ENCODE assay signal across 30 cellular contexts in genomic region chr4:106051496-106051895, GRCh38.
"Had no signal": no experiment of that assay in that cellular context is flagged by ENCODE, and none has a peak within 500 bp of the region (broad histone marks: within the 10 kb centered on the region; RNA-seq: fewer than 3 reads in every experiment).

No MANE protein-coding gene starts in this region.

- ATAC-seq: activated CD4-positive, alpha-beta T cell treated with anti-CD3 and anti-CD28 coated beads for 36 hours; activated CD8-positive, alpha-beta memory T cell treated with anti-CD3 and anti-CD28 coated beads, Interleukin-2, amount 10 ng/mL, durations not matched to agents 7 days and 5 days; activated CD8-positive, alpha-beta T cell treated with anti-CD3 and anti-CD28 coated beads, Interleukin-2, amount 10 ng/mL, durations not matched to agents 7 days and 5 days; activated naive CD8-positive, alpha-beta T cell treated with anti-CD3 and anti-CD28 coated beads, Interleukin-2, amount 50 U/mL, for 24 hours had no signal

- H3K27ac Mint-ChIP-seq: activated CD4-positive, alpha-beta memory T cell treated with anti-CD3 and anti-CD28 coated beads for 36 hours; activated CD4-positive, alpha-beta T cell treated with anti-CD3 and anti-CD28 coated beads for 36 hours; activated CD4-positive, alpha-beta T cell treated with anti-CD3 and anti-CD28 coated beads, Interleukin-2, amount 10 ng/mL, durations not matched to agents 24 days and 14 days; activated CD8-positive, alpha-beta memory T cell treated with anti-CD3 and anti-CD28 coated beads, Interleukin-2, amount 10 ng/mL, durations not matched to agents 7 days and 5 days; activated CD8-positive, alpha-beta T cell treated with anti-CD3 and anti-CD28 coated beads, Interleukin-2, amount 10 ng/mL, durations not matched to agents 7 days and 5 days; activated naive CD4-positive, alpha-beta T cell treated with anti-CD3 and anti-CD28 coated beads for 36 hours; activated naive CD4-positive, alpha-beta T cell treated with anti-CD3 and anti-CD28 coated beads, Interleukin-2, amount 50 U/mL, for 24 hours; activated naive CD8-positive, alpha-beta T cell treated with anti-CD3 and anti-CD28 coated beads for 36 hours; activated naive CD8-positive, alpha-beta T cell treated with anti-CD3 and anti-CD28 coated beads, Interleukin-2, amount 50 U/mL, for 24 hours; activated T-helper 1 cell treated with anti-CD3 and anti-CD28 coated beads, Interleukin-12 subunit alpha, Interleukin-12 subunit beta, Interleukin-2, Interleukin-4 antibody, amounts not matched to agents 30 ng/mL and 10 ng/mL and 1 ng/mL, durations not matched to agents 14 hours and 24 hours and 36 hours; activated T-helper 2 cell treated with anti-CD3 and anti-CD28 coated beads, Interferon-gamma antibody, Interleukin-2, Interleukin-4, amounts not matched to agents 10 μg/mL and 5 μg/mL and 100 μg/mL, durations not matched to agents 14 hours and 24 hours and 36 hours; brain had no signal

- H3K4me1 Mint-ChIP-seq: activated CD4-positive, alpha-beta T cell treated with anti-CD3 and anti-CD28 coated beads for 36 hours; activated CD4-positive, alpha-beta T cell treated with anti-CD3 and anti-CD28 coated beads, Interleukin-2, amount 10 ng/mL, durations not matched to agents 24 days and 14 days; activated CD8-positive, alpha-beta memory T cell treated with anti-CD3 and anti-CD28 coated beads, Interleukin-2, amount 10 ng/mL, durations not matched to agents 7 days and 5 days; activated naive CD4-positive, alpha-beta T cell treated with anti-CD3 and anti-CD28 coated beads, Interleukin-2, amount 50 U/mL, for 24 hours; activated naive CD8-positive, alpha-beta T cell treated with anti-CD3 and anti-CD28 coated beads for 36 hours; activated naive CD8-positive, alpha-beta T cell treated with anti-CD3 and anti-CD28 coated beads, Interleukin-2, amount 50 U/mL, for 24 hours had no signal

- H3K9me3 Mint-ChIP-seq: activated CD4-positive, alpha-beta memory T cell treated with anti-CD3 and anti-CD28 coated beads for 36 hours; activated CD4-positive, alpha-beta T cell treated with anti-CD3 and anti-CD28 coated beads, Interleukin-2, amount 10 ng/mL, durations not matched to agents 24 days and 14 days; activated naive CD4-positive, alpha-beta T cell treated with anti-CD3 and anti-CD28 coated beads for 36 hours; activated naive CD4-positive, alpha-beta T cell treated with anti-CD3 and anti-CD28 coated beads, Interleukin-2, amount 50 U/mL, for 24 hours; activated naive CD8-positive, alpha-beta T cell treated with anti-CD3 and anti-CD28 coated beads for 36 hours; activated naive CD8-positive, alpha-beta T cell treated with anti-CD3 and anti-CD28 coated beads, Interleukin-2, amount 50 U/mL, for 24 hours; activated T-helper 1 cell treated with anti-CD3 and anti-CD28 coated beads, Interleukin-12 subunit alpha, Interleukin-12 subunit beta, Interleukin-2, Interleukin-4 antibody, amounts not matched to agents 30 ng/mL and 10 ng/mL and 1 ng/mL, durations not matched to agents 14 hours and 24 hours and 36 hours; activated T-helper 2 cell treated with anti-CD3 and anti-CD28 coated beads, Interferon-gamma antibody, Interleukin-2, Interleukin-4, amounts not matched to agents 10 μg/mL and 5 μg/mL and 100 μg/mL, durations not matched to agents 14 hours and 24 hours and 36 hours; brain had no signal

- H3K4me3 Mint-ChIP-seq: activated CD4-positive, alpha-beta memory T cell treated with anti-CD3 and anti-CD28 coated beads for 36 hours; activated CD4-positive, alpha-beta T cell treated with anti-CD3 and anti-CD28 coated beads for 36 hours; activated CD4-positive, alpha-beta T cell treated with anti-CD3 and anti-CD28 coated beads, Interleukin-2, amount 10 ng/mL, durations not matched to agents 24 days and 14 days; activated CD8-positive, alpha-beta memory T cell treated with anti-CD3 and anti-CD28 coated beads, Interleukin-2, amount 10 ng/mL, durations not matched to agents 7 days and 5 days; activated CD8-positive, alpha-beta T cell treated with anti-CD3 and anti-CD28 coated beads, Interleukin-2, amount 10 ng/mL, durations not matched to agents 7 days and 5 days; activated naive CD4-positive, alpha-beta T cell treated with anti-CD3 and anti-CD28 coated beads for 36 hours; activated naive CD4-positive, alpha-beta T cell treated with anti-CD3 and anti-CD28 coated beads, Interleukin-2, amount 50 U/mL, for 24 hours; activated naive CD8-positive, alpha-beta T cell treated with anti-CD3 and anti-CD28 coated beads for 36 hours; activated naive CD8-positive, alpha-beta T cell treated with anti-CD3 and anti-CD28 coated beads, Interleukin-2, amount 50 U/mL, for 24 hours; activated T-helper 1 cell treated with anti-CD3 and anti-CD28 coated beads, Interleukin-12 subunit alpha, Interleukin-12 subunit beta, Interleukin-2, Interleukin-4 antibody, amounts not matched to agents 30 ng/mL and 10 ng/mL and 1 ng/mL, durations not matched to agents 14 hours and 24 hours and 36 hours; brain had no signal

- DNase-seq: activated CD4-positive, alpha-beta memory T cell treated with anti-CD3 and anti-CD28 coated beads for 36 hours; activated CD4-positive, alpha-beta T cell treated with anti-CD3 and anti-CD28 coated beads for 36 hours; activated CD4-positive, alpha-beta T cell treated with anti-CD3 and anti-CD28 coated beads, Interleukin-2, amount 10 ng/mL, durations not matched to agents 24 days and 14 days; activated CD4-positive, CD25-positive, alpha-beta regulatory T cell; activated CD4-positive, CD25-positive, alpha-beta regulatory T cell treated with anti-CD3 and anti-CD28 coated beads, Interleukin-2, amount 50 U/mL, for 72 hours; activated CD8-positive, alpha-beta memory T cell treated with anti-CD3 and anti-CD28 coated beads, Interleukin-2, amount 10 ng/mL, durations not matched to agents 7 days and 5 days; activated CD8-positive, alpha-beta memory T cell treated with anti-CD3 and anti-CD28 coated beads, Interleukin-2, amount 50 U/mL, for 4 hours; activated CD8-positive, alpha-beta T cell treated with anti-CD3 and anti-CD28 coated beads, Interleukin-2, amount 10 ng/mL, durations not matched to agents 7 days and 5 days; activated effector memory CD4-positive, alpha-beta T cell treated with anti-CD3 and anti-CD28 coated beads, Interleukin-2, amount 50 U/mL, for 16 hours; activated naive CD4-positive, alpha-beta T cell treated with anti-CD3 and anti-CD28 coated beads for 36 hours; activated naive CD8-positive, alpha-beta T cell treated with anti-CD3 and anti-CD28 coated beads for 36 hours; activated naive CD8-positive, alpha-beta T cell treated with anti-CD3 and anti-CD28 coated beads, Interleukin-2, amount 50 U/mL, for 24 hours; activated T-cell treated with anti-CD3 and anti-CD28 coated beads, Interleukin-2, amount 50 U/mL, for 1 hour; activated T-cell treated with anti-CD3 and anti-CD28 coated beads, Interleukin-2, amount 50 U/mL, for 48 hours; adrenal gland; central memory CD4-positive, alpha-beta T cell; cerebellar nuclear complex; colonic mucosa; effector CD8-positive, alpha-beta T cell; esophagus squamous epithelium; foreskin melanocyte; T-helper 2 cell had no signal

- H3K27ac ChIP-seq: adrenal gland, ascending aorta, breast epithelium, cardiac muscle cell, colonic mucosa, epithelial cell of prostate, esophagus squamous epithelium had no signal

- H3K4me1 ChIP-seq: adrenal gland, breast epithelium, colonic mucosa had no signal

- H3K36me3 ChIP-seq: adrenal gland, ascending aorta, breast epithelium, cardiac muscle cell, colonic mucosa, esophagus squamous epithelium had no signal

- H3K27me3 ChIP-seq: adrenal gland, ascending aorta, breast epithelium, cardiac muscle cell, colonic mucosa, esophagus squamous epithelium had no signal

- H3K27me3 Mint-ChIP-seq: activated CD4-positive, alpha-beta memory T cell treated with anti-CD3 and anti-CD28 coated beads for 36 hours; activated CD4-positive, alpha-beta T cell treated with anti-CD3 and anti-CD28 coated beads for 36 hours; activated CD4-positive, alpha-beta T cell treated with anti-CD3 and anti-CD28 coated beads, Interleukin-2, amount 10 ng/mL, durations not matched to agents 24 days and 14 days; activated CD8-positive, alpha-beta memory T cell treated with anti-CD3 and anti-CD28 coated beads, Interleukin-2, amount 10 ng/mL, durations not matched to agents 7 days and 5 days; activated naive CD4-positive, alpha-beta T cell treated with anti-CD3 and anti-CD28 coated beads, Interleukin-2, amount 50 U/mL, for 24 hours; activated naive CD8-positive, alpha-beta T cell treated with anti-CD3 and anti-CD28 coated beads for 36 hours; activated naive CD8-positive, alpha-beta T cell treated with anti-CD3 and anti-CD28 coated beads, Interleukin-2, amount 50 U/mL, for 24 hours; brain had no signal

- H3K9me3 ChIP-seq: adrenal gland, ascending aorta, breast epithelium, colonic mucosa, esophagus squamous epithelium had no signal

- H3K4me3 ChIP-seq: adrenal gland, ascending aorta, breast epithelium, cardiac muscle cell, colonic mucosa, esophagus squamous epithelium had no signal
